ENCODE assay signal across 19 cellular contexts in genomic region chr9:120983259-120983837, GRCh38. TPM values are rescaled to one million over a fixed set of nuclear protein-coding genes. Genes with fewer than 3 reads are reported as not detected.
DNase-seq lines count a peak whose midpoint lies in the region; ATAC-seq and TF ChIP-seq lines count a peak whose summit lies in the region.
"Had no signal": no experiment of that assay in that cellular context is flagged by ENCODE, and none has a peak within 500 bp of the region (broad histone marks: within the 10 kb centered on the region; RNA-seq: fewer than 3 reads in every experiment).

No MANE protein-coding gene starts in this region.

- H3K9me3 Mint-ChIP-seq in osteocyte (ENCODE audit: unreplicated experiment): no peaks in the 10 kb centered on the region
- H3K9me3 Mint-ChIP-seq: activated CD4-positive, alpha-beta T cell treated with anti-CD3 and anti-CD28 coated beads, Interleukin-2, amount 10 ng/mL, durations not matched to agents 24 days and 14 days had no signal

- peaks cover 6 to 46% (median 44%) of the 10 kb centered on the region in 4 donors for H3K4me1 ChIP-seq in liver (ENCODE audit: control insufficient read depth in 4 of 4, insufficient read depth in 4 of 4, low read length in 3 of 4)
- H3K4me1 ChIP-seq: gastrocnemius medialis, suprapubic skin had no signal

- ATAC-seq in GM18858 (IDR thresholded peaks at IDR 0.05; ENCODE audit: unreplicated experiment): peak; percentile 30
- peak; percentile 81 for ATAC-seq in GM21529 (IDR thresholded peaks at IDR 0.05; ENCODE audit: unreplicated experiment)
- peak; percentile 52 for ATAC-seq in HG03060 (IDR thresholded peaks at IDR 0.05; ENCODE audit: low read depth, unreplicated experiment)
- ATAC-seq: gastrocnemius medialis had no signal

- H3K36me3 ChIP-seq in liver (ENCODE audit: control insufficient read depth in 4 of 4, insufficient read depth in 3 of 4, low read depth in 1 of 4, low read length in 3 of 4): peaks cover 3 to 46% (median 38%) of the 10 kb centered on the region in 4 donors
- H3K36me3 ChIP-seq: gastrocnemius medialis, MG63, suprapubic skin had no signal

- no peaks in the 10 kb centered on the region for H3K9me3 ChIP-seq in liver (ENCODE audit: control insufficient read depth in 4 of 4, low read length in 3 of 4)
- H3K9me3 ChIP-seq: gastrocnemius medialis, MG63, suprapubic skin had no signal

- no peak for TF ChIP-seq RAD21 in liver (IDR thresholded peaks at IDR 0.05)

- no peaks in the 10 kb centered on the region for H3K27me3 Mint-ChIP-seq in osteocyte (ENCODE audit: unreplicated experiment)

- TF ChIP-seq CTCF in liver (IDR thresholded peaks at IDR 0.05; ENCODE audit: low read depth, low read length, missing input control) (no peak), osteocyte (IDR thresholded peaks at IDR 0.05) (no peak)

- H3K36me3 Mint-ChIP-seq in osteocyte (ENCODE audit: unreplicated experiment): peaks cover 2% of the 10 kb centered on the region

- no peak overlapping the region for H3K9ac ChIP-seq in liver (ENCODE audit: low read depth in 1 of 2, low read length in 2 of 2)

- H3K4me1 Mint-ChIP-seq in osteocyte (ENCODE audit: unreplicated experiment): no peaks in the 10 kb centered on the region

- H3K27me3 ChIP-seq in liver (ENCODE audit: control insufficient read depth in 4 of 4, insufficient read depth in 4 of 4, low read length in 3 of 4): no peaks in the 10 kb centered on the region
- H3K27me3 ChIP-seq: gastrocnemius medialis, MG63, suprapubic skin had no signal

- H3K27ac ChIP-seq in liver (ENCODE audit: low read depth in 1 of 2, low read length in 2 of 2): peak overlapping the region; percentile 24 to 30
- H3K27ac ChIP-seq: gastrocnemius medialis, suprapubic skin had no signal

- no peak overlapping the region for H3K4me3 Mint-ChIP-seq in osteocyte (ENCODE audit: unreplicated experiment)
- H3K4me3 Mint-ChIP-seq: activated CD4-positive, alpha-beta T cell treated with anti-CD3 and anti-CD28 coated beads, Interleukin-2, amount 10 ng/mL, durations not matched to agents 24 days and 14 days had no signal

- H3K27ac Mint-ChIP-seq in osteocyte (ENCODE audit: unreplicated experiment): no peak overlapping the region
- H3K27ac Mint-ChIP-seq: activated CD4-positive, alpha-beta T cell treated with anti-CD3 and anti-CD28 coated beads, Interleukin-2, amount 10 ng/mL, durations not matched to agents 24 days and 14 days had no signal

- WGBS in liver: 51% methylated on average over 3 of the region's 3 CpGs

- DNase-seq in NCI-H2227 treated with DMSO at 0.1 percent for 48 hours (lab: John Stamatoyannopoulos, UW) (no peak), AG08395 (ENCODE audit: low spot score) (no peak), HPDE6-E6E7 (ENCODE audit: extremely low spot score) (no peak), osteocyte (ENCODE audit: extremely low spot score, unreplicated experiment) (no peak)
- DNase-seq: activated CD4-positive, alpha-beta T cell treated with anti-CD3 and anti-CD28 coated beads, Interleukin-2, amount 10 ng/mL, durations not matched to agents 24 days and 14 days; activated CD8-positive, alpha-beta memory T cell treated with anti-CD3 and anti-CD28 coated beads, Interleukin-2, amount 50 U/mL, for 48 hours; activated gamma-delta T cell; AML-193; central memory CD4-positive, alpha-beta T cell; gastrocnemius medialis; MG63; NCI-H187; NCI-H446 treated with DMSO at 0.1 percent for 48 hours; NK-92 treated with Interleukin-12 subunit alpha and Interleukin-12 subunit beta, amount 100 ng/mL, for 24 hours had no signal

- H3K4me3 ChIP-seq in liver (ENCODE audit: low read depth in 1 of 3, low read length in 3 of 3): no peak overlapping the region
- H3K4me3 ChIP-seq: gastrocnemius medialis, MG63, suprapubic skin had no signal

TF ChIP-seq in liver, 16 proteins besides CTCF, POLR2A, EP300 and RAD21:
- TF ChIP-seq MAX (IDR thresholded peaks at IDR 0.05): no peak
- TF ChIP-seq GABPA (IDR thresholded peaks at IDR 0.05 in 1 of 2, conservative IDR thresholded peaks at IDR 0.05 in 1 of 2): no peak
- no peak for TF ChIP-seq ATF3 (IDR thresholded peaks at IDR 0.05)
- TF ChIP-seq, protein P1, sequence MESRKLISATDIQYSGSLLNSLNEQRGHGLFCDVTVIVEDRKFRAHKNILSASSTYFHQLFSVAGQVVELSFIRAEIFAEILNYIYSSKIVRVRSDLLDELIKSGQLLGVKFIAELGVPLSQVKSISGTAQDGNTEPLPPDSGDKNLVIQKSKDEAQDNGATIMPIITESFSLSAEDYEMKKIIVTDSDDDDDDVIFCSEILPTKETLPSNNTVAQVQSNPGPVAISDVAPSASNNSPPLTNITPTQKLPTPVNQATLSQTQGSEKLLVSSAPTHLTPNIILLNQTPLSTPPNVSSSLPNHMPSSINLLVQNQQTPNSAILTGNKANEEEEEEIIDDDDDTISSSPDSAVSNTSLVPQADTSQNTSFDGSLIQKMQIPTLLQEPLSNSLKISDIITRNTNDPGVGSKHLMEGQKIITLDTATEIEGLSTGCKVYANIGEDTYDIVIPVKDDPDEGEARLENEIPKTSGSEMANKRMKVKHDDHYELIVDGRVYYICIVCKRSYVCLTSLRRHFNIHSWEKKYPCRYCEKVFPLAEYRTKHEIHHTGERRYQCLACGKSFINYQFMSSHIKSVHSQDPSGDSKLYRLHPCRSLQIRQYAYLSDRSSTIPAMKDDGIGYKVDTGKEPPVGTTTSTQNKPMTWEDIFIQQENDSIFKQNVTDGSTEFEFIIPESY (IDR thresholded peaks at IDR 0.05): no peak
- TF ChIP-seq HNF4G (IDR thresholded peaks at IDR 0.05): no peak
- TF ChIP-seq TAF1 (conservative IDR thresholded peaks at IDR 0.05): no peak
- TF ChIP-seq NR2F2 (IDR thresholded peaks at IDR 0.05): no peak
- TF ChIP-seq SP1 (IDR thresholded peaks at IDR 0.05): no peak
- no peak for TF ChIP-seq EGR1 (IDR thresholded peaks at IDR 0.05; ENCODE audit: low read depth in 2 of 2)
- no peak for TF ChIP-seq HNF4A (conservative IDR thresholded peaks at IDR 0.05)

RNA-seq across cellular contexts. Expression of gene TRAF1, which starts 56.8 kb away (rescaled TPM):
- total RNA-seq in liver (1 to 10 TPM in 1 of 2 donors, under 1 TPM in 1; 0.42 to 2.6 TPM), osteocyte (7.1 and 7.8 TPM in 2 replicates)
- polyA plus RNA-seq in liver: 1 to 10 TPM in 1 of 2 donors, under 1 TPM in 1; 0.38 to 1.0 TPM

Comparison
In these comparisons a context has a peak if more than half of its experiments do, and no peak if none do; other contexts are left out.
1. ATAC-seq: peak in every context shown above with its lines; median percentile 81 in GM21529; 52 in HG03060; 30 in GM18858.